In genomic region chr22:28454431-28455064, GRCh38 we compare ENCODE assay signal across 23 cellular contexts.
DNase-seq lines count a peak whose midpoint lies in the region; ATAC-seq, FAIRE-seq and TF ChIP-seq lines count a peak whose summit lies in the region.
"Had no signal": no experiment of that assay in that cellular context is flagged by ENCODE, and none has a peak within 500 bp of the region (broad histone marks: within the 10 kb centered on the region; RNA-seq: fewer than 3 reads in every experiment).

No MANE protein-coding gene starts in this region.

- H4K20me1 ChIP-seq in HepG2 (ENCODE audit: insufficient read depth, low read length) (no peaks in the 10 kb centered on the region), neural cell (ENCODE audit: insufficient read depth) (no peaks in the 10 kb centered on the region)
- H4K20me1 ChIP-seq: BLaER1 treated with 17β-estradiol and CSF1 and Interleukin-3, amounts not matched to agents 10 nM and 100 nM had no signal

- H3K4me2 ChIP-seq in HepG2 (ENCODE audit: low read depth, low read length) (no peak overlapping the region), neural cell (ENCODE audit: low read length) (no peak overlapping the region)
- H3K4me2 ChIP-seq: A549; BLaER1 treated with 17β-estradiol and CSF1 and Interleukin-3, amounts not matched to agents 10 nM and 100 nM had no signal

- no peaks in the 10 kb centered on the region for H3K4me1 ChIP-seq in HepG2 (ENCODE audit: insufficient read depth, low read length)
- H3K4me1 ChIP-seq in right lobe of liver = no peaks in the 10 kb centered on the region
- H3K4me1 ChIP-seq: A549; BLaER1 treated with 17β-estradiol and CSF1 and Interleukin-3, amounts not matched to agents 10 nM and 100 nM; Caco-2 had no signal

- DNase-seq in HepG2 (ENCODE audit: low spot score) (no peak), right lobe of liver (no peak), T-cell (no peak), GM13977 (ENCODE audit: low spot score) (no peak), dorsolateral prefrontal cortex (no peak)
- DNase-seq: AML-193; Caco-2; Calu3; CD4-positive, alpha-beta T cell; CD8-positive, alpha-beta T cell; DMS79 treated with DMSO at 0.1 percent for 48 hours; GF-D8 had no signal

- H3K27me3 ChIP-seq in HepG2 (ENCODE audit: control insufficient read depth in 1 of 2, insufficient read depth in 2 of 2, low read length in 2 of 2) (no peaks in the 10 kb centered on the region), right lobe of liver (no peaks in the 10 kb centered on the region), neural cell (ENCODE audit: insufficient read depth, low read depth, low read length) (no peaks in the 10 kb centered on the region), dorsolateral prefrontal cortex (no peaks in the 10 kb centered on the region)
- H3K27me3 ChIP-seq: BLaER1 treated with 17β-estradiol and CSF1 and Interleukin-3, amounts not matched to agents 10 nM and 100 nM had no signal

- no peaks in the 10 kb centered on the region for H3K9me2 ChIP-seq in neural cell (ENCODE audit: insufficient read depth, low read length)

- CTCF ChIA-PET in HepG2 (lab: Yijun Ruan, JAX; ENCODE audit: low intra/inter-chr PET ratio, low total read pairs) = no interaction called here
- CTCF ChIA-PET in T-cell (lab: Charles Lee) = no interaction called here

- no peaks in the 10 kb centered on the region for H3K9me3 Mint-ChIP-seq in T-cell
- H3K9me3 Mint-ChIP-seq: CD4-positive, alpha-beta T cell had no signal

- in situ Hi-C loops in HepG2 (cut with HindIII; ENCODE audit: extremely low pct_ligation_motif_present, low pct_unique_long_range_greater_than_20kb) = no loop called here
- in situ Hi-C loops in GM13977 (cut with MboI; ENCODE audit: low pct_unique_long_range_greater_than_20kb, low sequenced_read_pairs, unreplicated experiment) = no loop called here

- H3K27me3 Mint-ChIP-seq in T-cell = no peaks in the 10 kb centered on the region

- no peaks in the 10 kb centered on the region for H3K79me2 ChIP-seq in HepG2 (ENCODE audit: insufficient read depth, low read length)
- H3K79me2 ChIP-seq in neural cell (replicated peaks; ENCODE audit: insufficient read depth, low read length) = peaks cover 8% of the 10 kb centered on the region

- BruUV-seq in HepG2 (replicated peaks; lab: Mats Ljungman, UMichigan) = no TSS peak

- H3K9ac ChIP-seq in HepG2 (ENCODE audit: insufficient read depth, low read depth, low read length) (no peak overlapping the region), neural cell (ENCODE audit: low read length) (no peak overlapping the region)
- H3K9ac ChIP-seq: BLaER1 treated with 17β-estradiol and CSF1 and Interleukin-3, amounts not matched to agents 10 nM and 100 nM had no signal

- H3K27ac ChIP-seq in HepG2 (ENCODE audit: extremely low read length, insufficient read depth, low read length) (no peak overlapping the region), right lobe of liver (no peak overlapping the region), neural cell (ENCODE audit: low read length) (no peak overlapping the region), dorsolateral prefrontal cortex (no peak overlapping the region)
- H3K27ac ChIP-seq: 22Rv1; A549; BLaER1 treated with 17β-estradiol and CSF1 and Interleukin-3, amounts not matched to agents 10 nM and 100 nM; C4-2B had no signal

- H3F3A ChIP-seq in neural cell (ENCODE audit: insufficient read depth, low read length, poor library complexity, severe bottlenecking) = peaks cover 4% of the 10 kb centered on the region

- FAIRE-seq in HepG2 (lab: Jason Lieb, UNC) (no peak), endometrium (lab: Jason Lieb, UNC) (peak; percentile 53)
- FAIRE-seq: A549, D721Med, G401.6, GM12891, GM19239 had no signal

- no peak overlapping the region for H3K4me3 Mint-ChIP-seq in T-cell
- H3K4me3 Mint-ChIP-seq: B cell; CD4-positive, alpha-beta T cell; CD8-positive, alpha-beta T cell had no signal

- no peaks in the 10 kb centered on the region for H3K36me3 Mint-ChIP-seq in T-cell
- H3K36me3 Mint-ChIP-seq: CD8-positive, alpha-beta T cell had no signal

- no peaks in the 10 kb centered on the region for H3K9me3 ChIP-seq in HepG2 (ENCODE audit: low read length)
- no peaks in the 10 kb centered on the region for H3K9me3 ChIP-seq in right lobe of liver
- peaks cover 5% of the 10 kb centered on the region for H3K9me3 ChIP-seq in neural cell (ENCODE audit: low read length)
- H3K9me3 ChIP-seq: A549 had no signal

- no peak overlapping the region for H3K4me3 ChIP-seq in HepG2 (replicated peaks in 1 of 3; ENCODE audit: insufficient read depth in 1 of 3, low read depth in 2 of 3, low read length in 3 of 3)
- H3K4me3 ChIP-seq in right lobe of liver = no peak overlapping the region
- no peak overlapping the region for H3K4me3 ChIP-seq in neural cell (ENCODE audit: low read length)
- H3K4me3 ChIP-seq in dorsolateral prefrontal cortex = no peak overlapping the region
- H3K4me3 ChIP-seq: A549; BLaER1 treated with 17β-estradiol and CSF1 and Interleukin-3, amounts not matched to agents 10 nM and 100 nM had no signal

- H3K4me1 Mint-ChIP-seq in T-cell = no peaks in the 10 kb centered on the region
- H3K4me1 Mint-ChIP-seq: B cell had no signal

- H2AFZ ChIP-seq in HepG2 (ENCODE audit: low read length) = no peak overlapping the region
- no peak overlapping the region for H2AFZ ChIP-seq in neural cell (ENCODE audit: low read depth, low read length)

- no peak for TF ChIP-seq EP300 in HepG2 (IDR thresholded peaks at IDR 0.05; ENCODE audit: low read depth in 2 of 2, low read length in 2 of 2)
- TF ChIP-seq EP300 in HepG2 (CRISPR knock-in tag; IDR thresholded peaks at IDR 0.05; ENCODE audit: borderline replicate concordance) = no peak
- peak; percentile 99 for TF ChIP-seq EP300 in neural cell (conservative IDR thresholded peaks at IDR 0.05; ENCODE audit: poor library complexity, severe bottlenecking)

- WGBS in HepG2 (ENCODE audit: low lambda C conversion rate) = 95% methylated on average over 1 of the region's 1 CpG
- WGBS in right lobe of liver (ENCODE audit: insufficient coverage, low coverage, low lambda C conversion rate, missing lambda C conversion rate) = 58% methylated on average over 1 of the region's 1 CpG

- POLR2A ChIA-PET in HepG2 (lab: Yijun Ruan, JAX) = no interaction called here
- POLR2A ChIA-PET in T-cell (lab: Charles Lee) = no interaction called here

- no peak for TF ChIP-seq CTCF in HepG2 (CRISPR knock-in tag; IDR thresholded peaks at IDR 0.05)
- no peak for TF ChIP-seq CTCF in right lobe of liver (IDR thresholded peaks at IDR 0.05)
- no peak for TF ChIP-seq CTCF in neural cell (IDR thresholded peaks at IDR 0.05; ENCODE audit: poor library complexity, severe bottlenecking)
- TF ChIP-seq CTCF in GM13977 (IDR thresholded peaks at IDR 0.05; ENCODE audit: extremely low read depth, insufficient read depth, missing control alignments) = no peak
- no peak for TF ChIP-seq CTCF in dorsolateral prefrontal cortex (IDR thresholded peaks at IDR 0.05 in 54 of 56, conservative IDR thresholded peaks at IDR 0.05 in 2 of 56; ENCODE audit: low read depth in 1 of 56, partially characterized antibody in 56 of 56)

- ATAC-seq in HepG2 (no peak), right lobe of liver (no peak), T-cell (replicated peaks in 1 of 4) (no peak)
- ATAC-seq: A549; CD8-positive, alpha-beta T cell had no signal

- TF ChIP-seq POLR2A in HepG2 (IDR thresholded peaks at IDR 0.05; ENCODE audit: insufficient read depth in 1 of 2, low read depth in 2 of 2, low read length in 2 of 2) = no peak
- no peak for TF ChIP-seq POLR2A in right lobe of liver (IDR thresholded peaks at IDR 0.05)

- TF ChIP-seq RAD21 in HepG2 (CRISPR knock-in tag; IDR thresholded peaks at IDR 0.05) (no peak), neural cell (conservative IDR thresholded peaks at IDR 0.05) (no peak)

- H3K27ac Mint-ChIP-seq in T-cell = no peak overlapping the region
- H3K27ac Mint-ChIP-seq: B cell; CD4-positive, alpha-beta T cell; CD8-positive, alpha-beta T cell had no signal

- intact Hi-C loops in HepG2 (cut with micrococcal nuclease; ENCODE audit: unreplicated experiment) = no loop called here
- intact Hi-C loops in right lobe of liver (cut with DNase I) = no loop called here
- intact Hi-C loops in dorsolateral prefrontal cortex (cut with DNase I) = no loop called here

- no peaks in the 10 kb centered on the region for H3K36me3 ChIP-seq in HepG2 (replicated peaks in 1 of 2; ENCODE audit: control insufficient read depth in 1 of 2, insufficient read depth in 2 of 2, low read length in 2 of 2)
- H3K36me3 ChIP-seq in right lobe of liver = no peaks in the 10 kb centered on the region
- H3K36me3 ChIP-seq in neural cell (ENCODE audit: insufficient read depth, low read length) = no peaks in the 10 kb centered on the region
- H3K36me3 ChIP-seq: BLaER1 treated with 17β-estradiol and CSF1 and Interleukin-3, amounts not matched to agents 10 nM and 100 nM had no signal

TF ChIP-seq in HepG2, 621 proteins besides CTCF, POLR2A, EP300 and RAD21:
- TF ChIP-seq ELF4 (CRISPR knock-in tag; IDR thresholded peaks at IDR 0.05; ENCODE audit: borderline replicate concordance) (no peak), CEBPB (IDR thresholded peaks at IDR 0.05; ENCODE audit: borderline replicate concordance, low read depth, low read length) (peak; percentile 51), ZNF557 (CRISPR knock-in tag; IDR thresholded peaks at IDR 0.05) (no peak)

TF ChIP-seq in neural cell, 6 proteins besides CTCF, POLR2A, EP300 and RAD21:
- no peak for TF ChIP-seq TAF1 (IDR thresholded peaks at IDR 0.05; ENCODE audit: low read depth)
- TF ChIP-seq POLR2AphosphoS5 (IDR thresholded peaks at IDR 0.05) = peak; percentile 98
